ENCODE assay signal across 19 cellular contexts in genomic region chr1:96944743-96945142, GRCh38.
"Had no signal": no experiment of that assay in that cellular context is flagged by ENCODE, and none has a peak within 500 bp of the region (broad histone marks: within the 10 kb centered on the region; RNA-seq: fewer than 3 reads in every experiment).

No MANE protein-coding gene starts in this region.

- H3K4me3 Mint-ChIP-seq: endodermal cell; natural killer cell; stimulated activated effector memory CD8-positive, alpha-beta T cell treated with anti-CD3 and anti-CD28 coated beads, Interleukin-12 subunit alpha, Interleukin-12 subunit beta, amount 100 ng/mL, for 72 hours had no signal

- H3K9me3 Mint-ChIP-seq: endodermal cell; stimulated activated effector memory CD8-positive, alpha-beta T cell treated with anti-CD3 and anti-CD28 coated beads, Interleukin-12 subunit alpha, Interleukin-12 subunit beta, amount 100 ng/mL, for 72 hours had no signal

- H3K36me3 Mint-ChIP-seq: natural killer cell; stimulated activated effector memory CD8-positive, alpha-beta T cell treated with anti-CD3 and anti-CD28 coated beads, Interleukin-12 subunit alpha, Interleukin-12 subunit beta, amount 100 ng/mL, for 72 hours had no signal

- DNase-seq: cortex of kidney; effector CD4-positive, alpha-beta T cell; endodermal cell; foreskin fibroblast; gastrocnemius medialis; head of caudate nucleus; natural killer cell; occipital lobe; ovary; posterior cingulate gyrus; psoas muscle; right cardiac atrium; sigmoid colon; stimulated activated CD4-positive, alpha-beta T cell treated with anti-CD3 and anti-CD28 coated beads, Interleukin-2, amount 100 ng/mL, for 24 hours; stimulated activated CD4-positive, alpha-beta T cell treated with anti-CD3 and anti-CD28 coated beads, Interleukin-4, amount 100 ng/mL, for 24 hours; stimulated activated naive CD4-positive, alpha-beta T cell treated with Interleukin-2 at 50 U/mL for 16 hours; stomach; thyroid gland had no signal

- H3K27ac Mint-ChIP-seq: endodermal cell; natural killer cell; stimulated activated effector memory CD8-positive, alpha-beta T cell treated with anti-CD3 and anti-CD28 coated beads, Interleukin-12 subunit alpha, Interleukin-12 subunit beta, amount 100 ng/mL, for 72 hours had no signal

- H3K4me1 Mint-ChIP-seq: endodermal cell; natural killer cell; stimulated activated effector memory CD8-positive, alpha-beta T cell treated with anti-CD3 and anti-CD28 coated beads, Interleukin-12 subunit alpha, Interleukin-12 subunit beta, amount 100 ng/mL, for 72 hours had no signal
